ENCODE assay signal across 8 cellular contexts in genomic region chr14:104799657-104800599, GRCh38. TPM values are rescaled to one million over a fixed set of nuclear protein-coding genes. Genes with fewer than 3 reads are reported as not detected.
DNase-seq lines count a peak whose midpoint lies in the region; ATAC-seq lines count a peak whose summit lies in the region.

No MANE protein-coding gene starts in this region.

- peaks cover 30% of the 10 kb centered on the region for H3K4me1 ChIP-seq in CD8-positive, alpha-beta memory T cell (ENCODE audit: insufficient read depth, low read length)

- H3K9me3 Mint-ChIP-seq in CD8-positive, alpha-beta memory T cell: no peaks in the 10 kb centered on the region

- peak overlapping the region; percentile 2 for H3K4me3 ChIP-seq in CD8-positive, alpha-beta memory T cell (ENCODE audit: low read length)

- no peaks in the 10 kb centered on the region for H3K36me3 ChIP-seq in CD8-positive, alpha-beta memory T cell (ENCODE audit: insufficient read depth, low read length)

- peak overlapping the region; percentile 37 to 91 (median 84) for H3K27ac Mint-ChIP-seq in CD8-positive, alpha-beta memory T cell

- ATAC-seq in GM21423 (IDR thresholded peaks at IDR 0.05; ENCODE audit: unreplicated experiment): peak; percentile 49

- peak; percentile 38 to 89 (median 79) for DNase-seq in CD8-positive, alpha-beta memory T cell
- DNase-seq in M059J (ENCODE audit: low read depth) (peak; percentile 60), cerebellum (ENCODE audit: low spot score) (peak; percentile 38), kidney tubule cell (ENCODE audit: low spot score) (peak; percentile 81), superior temporal gyrus (ENCODE audit: extremely low spot score) (no peak)
- DNase-seq in activated CD4-positive, alpha-beta T cell treated with anti-CD3 and anti-CD28 coated beads for 1 hour: peak; percentile 79
- peak; percentile 68 for DNase-seq in stimulated activated CD4-positive, alpha-beta T cell treated with anti-CD3 and anti-CD28 coated beads, Interleukin-1b, Interleukin-23, amount 100 ng/mL, for 48 hours

- peaks cover 15 to 62% (median 23%) of the 10 kb centered on the region in 3 donors for H3K4me1 Mint-ChIP-seq in CD8-positive, alpha-beta memory T cell

- no peaks in the 10 kb centered on the region for H3K9me3 ChIP-seq in CD8-positive, alpha-beta memory T cell (ENCODE audit: low read length)

- no peaks in the 10 kb centered on the region for H3K27me3 Mint-ChIP-seq in CD8-positive, alpha-beta memory T cell

- H3K27me3 ChIP-seq in CD8-positive, alpha-beta memory T cell (ENCODE audit: insufficient read depth, low read length, poor library complexity, severe bottlenecking): no peaks in the 10 kb centered on the region

- POLR2A ChIA-PET in CD8-positive, alpha-beta memory T cell (lab: Charles Lee): interaction anchor here (0.7 to 1.9 kb wide), 5 partner anchors 8 to 185 kb away, joined by 3 to 11 read pairs (median 5); partner anchors contain the start of gene SIVA1

- H3K36me3 Mint-ChIP-seq in CD8-positive, alpha-beta memory T cell: peaks cover 0 to 3% (median 0%) of the 10 kb centered on the region in 3 donors

- CTCF ChIA-PET in CD8-positive, alpha-beta memory T cell (lab: Charles Lee): interaction anchor here (1.1 to 2.3 kb wide), 2 partner anchors 26 to 29 kb away, joined by 3 to 15 read pairs; no protein-coding TSS in a partner anchor

- H3K4me3 Mint-ChIP-seq in CD8-positive, alpha-beta memory T cell: peak overlapping the region; percentile 69 to 89 (median 77)

- peak overlapping the region; percentile 59 for H3K27ac ChIP-seq in CD8-positive, alpha-beta memory T cell (ENCODE audit: low read depth, low read length)

RNA-seq across cellular contexts. Expression of gene ZBTB42, which starts 1.0 kb away (rescaled TPM):
- total RNA-seq in CD8-positive, alpha-beta memory T cell: 1 to 10 TPM; 3.3 to 3.5 TPM
- polyA plus RNA-seq in CD8-positive, alpha-beta memory T cell: 2.7 TPM
- total RNA-seq in M059J (2014; rRNA removed; shearing (Covaris generic)): 3.3 and 4.1 TPM in 2 replicates
- 0.73 TPM for total RNA-seq in cerebellum

RNA-seq across cellular contexts. Expression of gene AKT1, which starts 4.4 kb away (rescaled TPM):
- 100 to 1,000 TPM; 147 to 150 TPM for total RNA-seq in CD8-positive, alpha-beta memory T cell
- polyA plus RNA-seq in CD8-positive, alpha-beta memory T cell: 34.1 TPM
- 81.6 and 134 TPM in 2 replicates for total RNA-seq in M059J (2014; rRNA removed; shearing (Covaris generic))
- total RNA-seq in cerebellum: 70.9 TPM

RNA-seq across cellular contexts. Expression of gene SIVA1, which starts 47.0 kb away (rescaled TPM):
- 100 to 1,000 TPM; 150 to 175 TPM for total RNA-seq in CD8-positive, alpha-beta memory T cell
- 227 TPM for polyA plus RNA-seq in CD8-positive, alpha-beta memory T cell
- total RNA-seq in M059J (2014; rRNA removed; shearing (Covaris generic)): 292 and 348 TPM in 2 replicates
- total RNA-seq in cerebellum: 16.9 TPM
